14 cellular contexts compared by ENCODE assay signal in genomic region chr9:36818965-36819870, GRCh38.
DNase-seq lines count a peak whose midpoint lies in the region; ATAC-seq and TF ChIP-seq lines count a peak whose summit lies in the region.
"Had no signal": no experiment of that assay in that cellular context is flagged by ENCODE, and none has a peak within 500 bp of the region (broad histone marks: within the 10 kb centered on the region; RNA-seq: fewer than 3 reads in every experiment).

No MANE protein-coding gene starts in this region.

- H3K27ac Mint-ChIP-seq in activated naive CD8-positive, alpha-beta T cell = no peak overlapping the region
- H3K27ac Mint-ChIP-seq in activated naive CD8-positive, alpha-beta T cell treated with anti-CD3 and anti-CD28 coated beads for 36 hours = no peak overlapping the region
- H3K27ac Mint-ChIP-seq in activated CD4-positive, alpha-beta T cell treated with anti-CD3 and anti-CD28 coated beads, Interleukin-2, amount 10 ng/mL, durations not matched to agents 7 days and 5 days = no peak overlapping the region
- H3K27ac Mint-ChIP-seq: activated T-cell treated with anti-CD3 and anti-CD28 coated beads, Interleukin-2, amount 50 U/mL, for 24 hours; stimulated activated effector memory CD8-positive, alpha-beta T cell treated with anti-CD3 and anti-CD28 coated beads, Interleukin-12 subunit alpha, Interleukin-12 subunit beta, amount 100 ng/mL, for 72 hours had no signal

- no peaks in the 10 kb centered on the region for H3K9me3 Mint-ChIP-seq in activated naive CD8-positive, alpha-beta T cell (ENCODE audit: low read depth)
- no peaks in the 10 kb centered on the region for H3K9me3 Mint-ChIP-seq in activated naive CD8-positive, alpha-beta T cell treated with anti-CD3 and anti-CD28 coated beads for 36 hours
- H3K9me3 Mint-ChIP-seq in activated CD4-positive, alpha-beta T cell treated with anti-CD3 and anti-CD28 coated beads, Interleukin-2, amount 10 ng/mL, durations not matched to agents 7 days and 5 days = no peaks in the 10 kb centered on the region
- H3K9me3 Mint-ChIP-seq: activated T-cell treated with anti-CD3 and anti-CD28 coated beads, Interleukin-2, amount 50 U/mL, for 24 hours; stimulated activated effector memory CD8-positive, alpha-beta T cell treated with anti-CD3 and anti-CD28 coated beads, Interleukin-12 subunit alpha, Interleukin-12 subunit beta, amount 100 ng/mL, for 72 hours had no signal

- H3K36me3 Mint-ChIP-seq in activated naive CD8-positive, alpha-beta T cell = no peaks in the 10 kb centered on the region
- H3K36me3 Mint-ChIP-seq in activated naive CD8-positive, alpha-beta T cell treated with anti-CD3 and anti-CD28 coated beads for 36 hours = no peaks in the 10 kb centered on the region
- H3K36me3 Mint-ChIP-seq in activated CD4-positive, alpha-beta T cell treated with anti-CD3 and anti-CD28 coated beads, Interleukin-2, amount 10 ng/mL, durations not matched to agents 7 days and 5 days (ENCODE audit: low read depth) = no peaks in the 10 kb centered on the region
- H3K36me3 Mint-ChIP-seq: stimulated activated effector memory CD8-positive, alpha-beta T cell treated with anti-CD3 and anti-CD28 coated beads, Interleukin-12 subunit alpha, Interleukin-12 subunit beta, amount 100 ng/mL, for 72 hours had no signal

- H3K36me3 ChIP-seq in muscle layer of duodenum (ENCODE audit: control insufficient read depth in 1 of 2, insufficient read depth in 2 of 2, low read length in 2 of 2) (no peaks in the 10 kb centered on the region), vagina (no peaks in the 10 kb centered on the region)
- H3K36me3 ChIP-seq: BLaER1 treated with 17β-estradiol and CSF1 and Interleukin-3, amounts not matched to agents 10 nM and 100 nM had no signal

- ATAC-seq in foreskin keratinocyte (peak; percentile 15), HG03159 (IDR thresholded peaks at IDR 0.05; ENCODE audit: unreplicated experiment) (no peak)

- intact Hi-C loops in vagina (cut with DNase I) = no loop called here

- H3K27ac ChIP-seq in foreskin keratinocyte (no peak overlapping the region), muscle layer of duodenum (ENCODE audit: low read length) (no peak overlapping the region), vagina (no peak overlapping the region)
- H3K27ac ChIP-seq: BLaER1 treated with 17β-estradiol and CSF1 and Interleukin-3, amounts not matched to agents 10 nM and 100 nM had no signal

- POLR2A ChIA-PET in activated CD4-positive, alpha-beta T cell treated with anti-CD3 and anti-CD28 coated beads, Interleukin-2, amount 10 ng/mL, durations not matched to agents 7 days and 5 days (lab: Charles Lee) = no interaction called here

- peaks cover 69% of the 10 kb centered on the region for H3K27me3 ChIP-seq in foreskin keratinocyte
- no peaks in the 10 kb centered on the region for H3K27me3 ChIP-seq in muscle layer of duodenum (ENCODE audit: low read depth, low read length)
- H3K27me3 ChIP-seq in vagina = no peaks in the 10 kb centered on the region
- H3K27me3 ChIP-seq: BLaER1 treated with 17β-estradiol and CSF1 and Interleukin-3, amounts not matched to agents 10 nM and 100 nM had no signal

- H3K4me3 Mint-ChIP-seq in activated naive CD8-positive, alpha-beta T cell = peak overlapping the region; percentile 27
- no peak overlapping the region for H3K4me3 Mint-ChIP-seq in activated naive CD8-positive, alpha-beta T cell treated with anti-CD3 and anti-CD28 coated beads for 36 hours
- H3K4me3 Mint-ChIP-seq in activated CD4-positive, alpha-beta T cell treated with anti-CD3 and anti-CD28 coated beads, Interleukin-2, amount 10 ng/mL, durations not matched to agents 7 days and 5 days = no peak overlapping the region
- H3K4me3 Mint-ChIP-seq: activated T-cell treated with anti-CD3 and anti-CD28 coated beads, Interleukin-2, amount 50 U/mL, for 24 hours; stimulated activated effector memory CD8-positive, alpha-beta T cell treated with anti-CD3 and anti-CD28 coated beads, Interleukin-12 subunit alpha, Interleukin-12 subunit beta, amount 100 ng/mL, for 72 hours had no signal

- H3K9me3 ChIP-seq in muscle layer of duodenum (ENCODE audit: control insufficient read depth in 1 of 2, low read length in 2 of 2) (no peaks in the 10 kb centered on the region), vagina (no peaks in the 10 kb centered on the region)
- H3K9me3 ChIP-seq: BLaER1 treated with 17β-estradiol and CSF1 and Interleukin-3, amounts not matched to agents 10 nM and 100 nM had no signal

- no peak for TF ChIP-seq POLR2A in vagina (IDR thresholded peaks at IDR 0.05)

- H3K4me1 Mint-ChIP-seq in activated naive CD8-positive, alpha-beta T cell (ENCODE audit: low read depth) = no peaks in the 10 kb centered on the region
- H3K4me1 Mint-ChIP-seq in activated naive CD8-positive, alpha-beta T cell treated with anti-CD3 and anti-CD28 coated beads for 36 hours = peaks cover 5% of the 10 kb centered on the region
- H3K4me1 Mint-ChIP-seq in activated CD4-positive, alpha-beta T cell treated with anti-CD3 and anti-CD28 coated beads, Interleukin-2, amount 10 ng/mL, durations not matched to agents 7 days and 5 days = no peaks in the 10 kb centered on the region

- H3K27me3 Mint-ChIP-seq in activated naive CD8-positive, alpha-beta T cell = peaks cover 12% of the 10 kb centered on the region
- H3K27me3 Mint-ChIP-seq in activated naive CD8-positive, alpha-beta T cell treated with anti-CD3 and anti-CD28 coated beads for 36 hours = peaks cover 46% of the 10 kb centered on the region
- H3K27me3 Mint-ChIP-seq in activated CD4-positive, alpha-beta T cell treated with anti-CD3 and anti-CD28 coated beads, Interleukin-2, amount 10 ng/mL, durations not matched to agents 7 days and 5 days = peaks cover 9% of the 10 kb centered on the region

- peak overlapping the region; percentile 60 to 65 for H3K4me3 ChIP-seq in muscle layer of duodenum (ENCODE audit: low read depth in 1 of 2, low read length in 2 of 2)
- peak overlapping the region; percentile 34 to 46 for H3K4me3 ChIP-seq in vagina
- H3K4me3 ChIP-seq: BLaER1 treated with 17β-estradiol and CSF1 and Interleukin-3, amounts not matched to agents 10 nM and 100 nM had no signal

- no peak for TF ChIP-seq CTCF in foreskin keratinocyte (conservative IDR thresholded peaks at IDR 0.05)
- no peak for TF ChIP-seq CTCF in vagina (IDR thresholded peaks at IDR 0.05)

- DNase-seq in activated naive CD8-positive, alpha-beta T cell treated with anti-CD3 and anti-CD28 coated beads for 36 hours = no peak
- DNase-seq in foreskin keratinocyte = no peak
- no peak for DNase-seq in vagina (ENCODE audit: extremely low spot score in 2 of 2)
- no peak for DNase-seq in kidney glomerular epithelial cell (lab: John Stamatoyannopoulos, UW)
- no peak for DNase-seq in activated CD4-positive, alpha-beta T cell treated with anti-CD3 and anti-CD28 coated beads, Interleukin-2, amount 10 ng/mL, durations not matched to agents 7 days and 5 days
- DNase-seq: activated T-cell treated with anti-CD3 and anti-CD28 coated beads, Interleukin-2, amount 50 U/mL, for 24 hours; dermis blood vessel endothelial cell; NCI-H187; T-helper 1 cell had no signal

- no peaks in the 10 kb centered on the region for H3K4me1 ChIP-seq in foreskin keratinocyte
- H3K4me1 ChIP-seq in muscle layer of duodenum (ENCODE audit: control insufficient read depth in 1 of 2, insufficient read depth in 2 of 2, low read length in 2 of 2) = peaks cover 0 to 4% of the 10 kb centered on the region in 2 donors
- H3K4me1 ChIP-seq in vagina = peaks cover 10% of the 10 kb centered on the region

- CTCF ChIA-PET in activated CD4-positive, alpha-beta T cell treated with anti-CD3 and anti-CD28 coated beads, Interleukin-2, amount 10 ng/mL, durations not matched to agents 7 days and 5 days (lab: Charles Lee) = no interaction called here
